26 cellular contexts compared by ENCODE assay signal in genomic region chr7:122140918-122141317, GRCh38. TPM values are rescaled to one million over a fixed set of nuclear protein-coding genes. Genes with fewer than 3 reads are reported as not detected.
DNase-seq lines count a peak whose midpoint lies in the region; ATAC-seq and TF ChIP-seq lines count a peak whose summit lies in the region.
"Had no signal": no experiment of that assay in that cellular context is flagged by ENCODE, and none has a peak within 500 bp of the region (broad histone marks: within the 10 kb centered on the region; RNA-seq: fewer than 3 reads in every experiment).

No MANE protein-coding gene starts in this region.

- H3K79me2 ChIP-seq in GM23338 (replicated peaks; ENCODE audit: insufficient read depth) (peaks cover 97% of the 10 kb centered on the region), smooth muscle cell (ENCODE audit: low read depth) (peaks cover 40% of the 10 kb centered on the region)

- H3K36me3 ChIP-seq in GM23338 (ENCODE audit: insufficient read depth), result peaks cover 14% of the 10 kb centered on the region
- H3K36me3 ChIP-seq in SK-N-MC (ENCODE audit: insufficient read depth, low read length), result no peaks in the 10 kb centered on the region
- H3K36me3 ChIP-seq in smooth muscle cell (ENCODE audit: low read depth), result no peaks in the 10 kb centered on the region
- H3K36me3 ChIP-seq: BLaER1 treated with 17β-estradiol and CSF1 and Interleukin-3, amounts not matched to agents 10 nM and 100 nM; colonic mucosa; neutrophil; sigmoid colon; tibial artery; vagina had no signal

- peak overlapping the region; percentile 96 for H3K4me3 Mint-ChIP-seq in GM23338
- H3K4me3 Mint-ChIP-seq: activated naive CD8-positive, alpha-beta T cell treated with anti-CD3 and anti-CD28 coated beads, Interleukin-2, amount 50 U/mL, for 24 hours had no signal

- H3K4me3 ChIP-seq in GM23338 (peak overlapping the region; percentile 87), SK-N-MC (no peak overlapping the region), iPS-11a (ENCODE audit: low read depth, low read length) (peak overlapping the region; percentile 95), smooth muscle cell (no peak overlapping the region)
- H3K4me3 ChIP-seq: BLaER1 treated with 17β-estradiol and CSF1 and Interleukin-3, amounts not matched to agents 10 nM and 100 nM; colonic mucosa; sigmoid colon; tibial artery; vagina had no signal

- no peaks in the 10 kb centered on the region for H3K9me2 ChIP-seq in GM23338 (ENCODE audit: insufficient read depth)

- no peaks in the 10 kb centered on the region for H3F3A ChIP-seq in GM23338 (replicated peaks; ENCODE audit: low read depth)
- peaks cover 6% of the 10 kb centered on the region for H3F3A ChIP-seq in smooth muscle cell (ENCODE audit: low read depth)

- peaks cover 71% of the 10 kb centered on the region for H3K36me3 Mint-ChIP-seq in GM23338 (ENCODE audit: low read depth)

- H3K9me3 ChIP-seq in SK-N-MC (ENCODE audit: low read depth, low read length), result no peaks in the 10 kb centered on the region
- H3K9me3 ChIP-seq in smooth muscle cell (replicated peaks; ENCODE audit: low read depth), result no peaks in the 10 kb centered on the region
- H3K9me3 ChIP-seq: BLaER1 treated with 17β-estradiol and CSF1 and Interleukin-3, amounts not matched to agents 10 nM and 100 nM; colonic mucosa; neutrophil; sigmoid colon; tibial artery; vagina had no signal

- H3K4me2 ChIP-seq in GM23338 (peak overlapping the region; percentile 91), smooth muscle cell (peak overlapping the region; percentile 8)

- peaks cover 44% of the 10 kb centered on the region for H3K4me1 Mint-ChIP-seq in GM23338

- H2AFZ ChIP-seq in GM23338 (no peak overlapping the region), smooth muscle cell (ENCODE audit: low read depth) (no peak overlapping the region)

- H3K27me3 ChIP-seq in GM23338 (ENCODE audit: insufficient read depth) (no peaks in the 10 kb centered on the region), smooth muscle cell (ENCODE audit: low read depth) (no peaks in the 10 kb centered on the region)
- H3K27me3 ChIP-seq: BLaER1 treated with 17β-estradiol and CSF1 and Interleukin-3, amounts not matched to agents 10 nM and 100 nM; colonic mucosa; sigmoid colon; tibial artery; vagina had no signal

- WGBS in smooth muscle cell (ENCODE audit: low lambda C conversion rate), result 92% methylated on average over 1 of the region's 1 CpG

- DNase-seq in GM23338 (ENCODE audit: low spot score) (no peak), SK-N-MC (ENCODE audit: low read depth, low spot score) (no peak), smooth muscle cell (lab: John Stamatoyannopoulos, UW; ENCODE audit: unreplicated experiment) (no peak), NCI-H446 treated with DMSO at 0.1 percent for 48 hours (lab: John Stamatoyannopoulos, UW) (no peak)
- no peak for DNase-seq in activated naive CD4-positive, alpha-beta T cell treated with Interleukin-2 at 50 U/mL for 16 hours
- DNase-seq: activated CD4-positive, alpha-beta T cell treated with anti-CD3 and anti-CD28 coated beads, Interleukin-2, amount 50 U/mL, for 48 hours; activated naive CD8-positive, alpha-beta T cell treated with anti-CD3 and anti-CD28 coated beads, Interleukin-2, amount 50 U/mL, for 24 hours; activated T-cell treated with anti-CD3 and anti-CD28 coated beads, Interleukin-2, amount 50 U/mL, for 48 hours; colonic mucosa; effector CD8-positive, alpha-beta T cell; hypothalamus; kidney; NCI-H146; sigmoid colon; stimulated activated CD4-positive, alpha-beta T cell treated with anti-CD3 and anti-CD28 coated beads, Interleukin-15, amount 100 ng/mL, for 24 hours; stimulated activated CD4-positive, alpha-beta T cell treated with anti-CD3 and anti-CD28 coated beads, Interleukin-4, amount 100 ng/mL, for 4 hours; T-helper 1 cell; tibial artery had no signal

- no peak for TF ChIP-seq CTCF in GM23338 (conservative IDR thresholded peaks at IDR 0.05; ENCODE audit: low read depth in 2 of 2)
- TF ChIP-seq CTCF in smooth muscle cell (IDR thresholded peaks at IDR 0.05; ENCODE audit: borderline replicate concordance, insufficient read depth, poor library complexity, severe bottlenecking), result no peak

- peaks cover 3% of the 10 kb centered on the region; the same call in 1 of the 3 replicates for H3K9me3 Mint-ChIP-seq in GM23338
- H3K9me3 Mint-ChIP-seq: activated naive CD8-positive, alpha-beta T cell treated with anti-CD3 and anti-CD28 coated beads, Interleukin-2, amount 50 U/mL, for 24 hours; IgD-negative memory B cell had no signal

- H3K27ac ChIP-seq in GM23338 (ENCODE audit: low read depth), result 0 out of 2 replicates have a peak overlapping the region, but pooled peaks have one; percentile 8
- peak overlapping the region; percentile 14 for H3K27ac ChIP-seq in SK-N-MC
- no peak overlapping the region for H3K27ac ChIP-seq in smooth muscle cell (ENCODE audit: low read depth)
- H3K27ac ChIP-seq: BLaER1 treated with 17β-estradiol and CSF1 and Interleukin-3, amounts not matched to agents 10 nM and 100 nM; colonic mucosa; neutrophil; RWPE1; sigmoid colon; tibial artery; vagina had no signal

- H3K9ac ChIP-seq in SK-N-MC (ENCODE audit: insufficient read length) (no peak overlapping the region), smooth muscle cell (ENCODE audit: low read depth) (no peak overlapping the region)
- H3K9ac ChIP-seq: BLaER1 treated with 17β-estradiol and CSF1 and Interleukin-3, amounts not matched to agents 10 nM and 100 nM had no signal

- peak overlapping the region; percentile 45; the same call in 1 of the 2 replicates for H3K27ac Mint-ChIP-seq in GM23338
- H3K27ac Mint-ChIP-seq: activated naive CD8-positive, alpha-beta T cell treated with anti-CD3 and anti-CD28 coated beads, Interleukin-2, amount 50 U/mL, for 24 hours; IgD-negative memory B cell; progenitor cell of endocrine pancreas had no signal

- H3K4me1 ChIP-seq in GM23338 (ENCODE audit: insufficient read depth), result peaks cover 55% of the 10 kb centered on the region
- H3K4me1 ChIP-seq in smooth muscle cell (ENCODE audit: low read depth), result peaks cover 50% of the 10 kb centered on the region
- H3K4me1 ChIP-seq: colonic mucosa had no signal

- ATAC-seq in GM23338, result no peak
- no peak for ATAC-seq in HG03135 (IDR thresholded peaks at IDR 0.05; ENCODE audit: unreplicated experiment)
- ATAC-seq: activated naive CD8-positive, alpha-beta T cell treated with anti-CD3 and anti-CD28 coated beads, Interleukin-2, amount 50 U/mL, for 24 hours had no signal

- H4K20me1 ChIP-seq in GM23338 (replicated peaks; ENCODE audit: insufficient read depth) (peaks cover 54% of the 10 kb centered on the region), smooth muscle cell (ENCODE audit: low read depth) (peaks cover 35% of the 10 kb centered on the region)

- H3K27me3 Mint-ChIP-seq in GM23338 (ENCODE audit: insufficient read depth, low read depth, poor library complexity), result peaks cover 15% of the 10 kb centered on the region

TF ChIP-seq in GM23338, 12 proteins besides CTCF, POLR2A, EP300 and RAD21:
- no peak for TF ChIP-seq EZH2 (IDR thresholded peaks at IDR 0.05; ENCODE audit: low read depth, unreplicated experiment)
- TF ChIP-seq POLR2AphosphoS5 (IDR thresholded peaks at IDR 0.05; ENCODE audit: low read depth), result peak; percentile 43; the same call in 1 of the 2 replicates
- TF ChIP-seq STAT1 (IDR thresholded peaks at IDR 0.05; ENCODE audit: unreplicated experiment), result no peak
- TF ChIP-seq ZNF114 (CRISPR knock-in tag; IDR thresholded peaks at IDR 0.05), result no peak

RNA-seq across cellular contexts. Expression of gene AASS, which starts 3.1 kb away (rescaled TPM):
- 698 and 789 TPM in 2 replicates for total RNA-seq in GM23338 (2014; rRNA removed; shearing (Covaris generic))
- polyA plus RNA-seq in GM23338 (2016; fragmentation: Nextera tagmentation; extraction: Ambion mirVana) (240 and 368 TPM in 2 replicates), smooth muscle cell (6.8 and 9.8 TPM in 2 replicates)
- 22.8 and 23.8 TPM in 2 replicates for total RNA-seq in smooth muscle cell

Comparison
In these comparisons a context has a peak if more than half of its experiments do, and no peak if none do; other contexts are left out.
1. H3K4me3 ChIP-seq: peak in GM23338 (single experiment) and iPS-11a (single experiment); none in SK-N-MC (single experiment) and smooth muscle cell (single experiment).
2. RNA of gene AASS, which starts 3.1 kb away (total RNA-seq): 698 to 789 TPM in GM23338; 22.8 to 23.8 TPM in smooth muscle cell; every median in the first group is over 10 times any median in the second.